9 cellular contexts compared by ENCODE assay signal in the genomic region with DNA sequence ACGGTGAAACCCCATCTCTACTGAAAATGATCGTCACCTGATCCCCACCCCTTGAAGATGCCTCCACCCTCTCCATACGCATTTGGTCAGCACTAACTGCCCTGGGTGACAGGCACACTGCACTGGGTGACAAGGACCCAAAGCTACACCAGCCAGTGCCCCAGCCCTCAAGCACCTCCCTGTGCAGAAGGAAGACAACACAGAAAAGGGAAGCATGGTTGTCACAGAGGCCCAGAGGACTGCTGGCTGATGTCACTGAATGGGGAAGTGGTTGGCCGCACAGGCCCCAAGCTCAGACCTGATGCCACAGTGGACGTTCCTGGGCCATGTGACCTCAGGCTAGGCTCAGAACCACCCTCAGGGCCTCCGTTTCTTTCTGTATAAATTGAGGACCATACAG. TPM values are rescaled to one million over a fixed set of nuclear protein-coding genes. Genes with fewer than 3 reads are reported as not detected.
DNase-seq lines count a peak whose midpoint lies in the region; ATAC-seq and TF ChIP-seq lines count a peak whose summit lies in the region.
"Had no signal": no experiment of that assay in that cellular context is flagged by ENCODE, and none has a peak within 500 bp of the region (broad histone marks: within the 10 kb centered on the region; RNA-seq: fewer than 3 reads in every experiment).

No MANE protein-coding gene starts in this region.

- BruUV-seq in mammary epithelial cell (replicated peaks; lab: Mats Ljungman, UMichigan) = no TSS peak

- ATAC-seq in GM18498 (IDR thresholded peaks at IDR 0.05; ENCODE audit: unreplicated experiment) (peak; percentile 56), GM21723 (IDR thresholded peaks at IDR 0.05; ENCODE audit: unreplicated experiment) (peak; percentile 63), psoas muscle (peak in 3 of 4 donors; percentile 20 to 33 (median 31))
- ATAC-seq in effector memory CD8-positive, alpha-beta T cell (replicated peaks) = peak; percentile 56

- CTCF ChIA-PET in mammary epithelial cell (lab: Charles Lee; ENCODE audit: low non-redundant PET) = no interaction called here

- dilution Hi-C loops in mammary epithelial cell (cut with HindIII; ENCODE audit: low sequenced_read_pairs) = no loop called here

- DNase-seq in Kasumi-1 (lab: John Stamatoyannopoulos, UW) (peak; percentile 98), psoas muscle (peak; percentile 52 to 74), NCI-H1105 (lab: John Stamatoyannopoulos, UW) (no peak), BE2C (no peak), mammary epithelial cell (no peak)
- DNase-seq in effector memory CD8-positive, alpha-beta T cell = no peak

- no peaks in the 10 kb centered on the region for H3K27me3 Mint-ChIP-seq in effector memory CD8-positive, alpha-beta T cell

- H3K4me3 ChIP-seq in psoas muscle (no peak overlapping the region), BE2C (ENCODE audit: low read depth, low read length) (no peak overlapping the region), mammary epithelial cell (replicated peaks in 1 of 3; ENCODE audit: insufficient read depth in 1 of 3, low read depth in 2 of 3, low read length in 3 of 3) (no peak overlapping the region)

- peaks cover 0 to 33% of the 10 kb centered on the region in 2 donors for H3K36me3 ChIP-seq in psoas muscle (ENCODE audit: insufficient read depth in 1 of 2, low read depth in 1 of 2)
- H3K36me3 ChIP-seq in BE2C = peaks cover 6% of the 10 kb centered on the region; the same call in 1 of the 2 replicates
- H3K36me3 ChIP-seq in mammary epithelial cell (ENCODE audit: insufficient read depth, low read length) = no peaks in the 10 kb centered on the region

- in situ Hi-C loops in mammary epithelial cell (cut with MboI; ENCODE audit: low sequenced_read_pairs in 2 of 2) = no loop called here

- WGBS in psoas muscle, 3 donors = 63 to 75% (median 68%) methylated on average over 6 of the region's 6 CpGs
- WGBS in mammary epithelial cell (ENCODE audit: low coverage, missing lambda C conversion rate) = 92% methylated on average over 6 of the region's 6 CpGs

- H3K79me2 ChIP-seq in mammary epithelial cell (ENCODE audit: insufficient read depth, low read length) = no peaks in the 10 kb centered on the region

- no peaks in the 10 kb centered on the region for H3K9me3 Mint-ChIP-seq in effector memory CD8-positive, alpha-beta T cell

- H3K27me3 ChIP-seq in psoas muscle (ENCODE audit: insufficient read depth in 3 of 3, low read length in 2 of 3) (no peaks in the 10 kb centered on the region), BE2C (no peaks in the 10 kb centered on the region), mammary epithelial cell (ENCODE audit: insufficient read depth, low read length) (no peaks in the 10 kb centered on the region)

- no peak overlapping the region for H3K4me2 ChIP-seq in mammary epithelial cell (ENCODE audit: insufficient read depth, low read depth, low read length)
- H3K4me2 ChIP-seq: KMS-11 had no signal

- H3K9me3 ChIP-seq in psoas muscle = no peaks in the 10 kb centered on the region
- H3K9me3 ChIP-seq in BE2C = no peaks in the 10 kb centered on the region
- no peaks in the 10 kb centered on the region for H3K9me3 ChIP-seq in mammary epithelial cell (replicated peaks; ENCODE audit: insufficient read depth, low read length)

- H2AFZ ChIP-seq in mammary epithelial cell (ENCODE audit: low read depth, low read length) = no peak overlapping the region

- H3K4me3 Mint-ChIP-seq in effector memory CD8-positive, alpha-beta T cell = no peak overlapping the region

- H3K4me1 Mint-ChIP-seq in effector memory CD8-positive, alpha-beta T cell (ENCODE audit: low read depth in 2 of 2) = peaks cover 36 to 40% of the 10 kb centered on the region in 2 donors

- H3K27ac ChIP-seq in psoas muscle (peak overlapping the region; percentile 30), mammary epithelial cell (ENCODE audit: insufficient read depth, low read depth, low read length) (no peak overlapping the region)
- H3K27ac ChIP-seq: KMS-11 had no signal

- no peak overlapping the region for H3K9ac ChIP-seq in mammary epithelial cell (ENCODE audit: insufficient read depth, low read length)
- H3K9ac ChIP-seq: KMS-11 had no signal

- no peaks in the 10 kb centered on the region for H4K20me1 ChIP-seq in mammary epithelial cell (ENCODE audit: insufficient read depth, low read length)

- H3K4me1 ChIP-seq in psoas muscle (no peaks in the 10 kb centered on the region), BE2C (no peaks in the 10 kb centered on the region; the same call in 1 of the 2 replicates), mammary epithelial cell (ENCODE audit: insufficient read depth, low read length) (peaks cover 8% of the 10 kb centered on the region)

- H3K27ac Mint-ChIP-seq in effector memory CD8-positive, alpha-beta T cell = peak overlapping the region; percentile 73 to 87

- H3K36me3 Mint-ChIP-seq in effector memory CD8-positive, alpha-beta T cell (ENCODE audit: insufficient read depth) = peaks cover 28% of the 10 kb centered on the region

- intact Hi-C loops in psoas muscle (cut with DNase I) = no loop called here
- intact Hi-C loops in mammary epithelial cell (cut with micrococcal nuclease) = loop anchor here (5.0 kb wide), 1 partner anchor 38 kb away; no protein-coding TSS in a partner anchor

- TF ChIP-seq CTCF in psoas muscle (IDR thresholded peaks at IDR 0.05) (no peak), BE2C (IDR thresholded peaks at IDR 0.05; ENCODE audit: low read depth, low read length) (no peak), mammary epithelial cell (conservative IDR thresholded peaks at IDR 0.05 in 1 of 2, IDR thresholded peaks at IDR 0.05 in 1 of 2; ENCODE audit: extremely low read depth in 1 of 2, insufficient read depth in 1 of 2, low read depth in 1 of 2, low read length in 2 of 2) (no peak)

RNA-seq across cellular contexts. Expression of gene PILRA, which starts 4.2 kb away (rescaled TPM):
- total RNA-seq in psoas muscle (1 to 10 TPM; 2.1 to 2.7 (median 2.3) TPM), mammary epithelial cell (under 1 TPM in 1 of 2 donors, not detected in 1; 0.85 TPM)
- polyA plus RNA-seq in psoas muscle (1 to 10 TPM in 2 of 3 donors, under 1 TPM in 1; 0.93 to 2.8 (median 1.6) TPM), mammary epithelial cell (0.87 TPM)
- polyA plus RNA-seq in BE2C (2012; ENCODE audit: insufficient read depth, insufficient read length, low read depth) = 3.0 TPM
- not detected for polyA minus RNA-seq in mammary epithelial cell

RNA-seq across cellular contexts. Expression of gene PILRB, which starts 11.2 kb away (rescaled TPM):
- total RNA-seq in psoas muscle = 10 to 100 TPM; 11.3 to 19.2 (median 13.4) TPM
- polyA plus RNA-seq in psoas muscle = 10 to 100 TPM; 11.2 to 17.9 (median 16.4) TPM
- 154 TPM for polyA plus RNA-seq in BE2C (2012; ENCODE audit: insufficient read depth, insufficient read length, low read depth)
- total RNA-seq in mammary epithelial cell = 10 to 100 TPM; 14.5 to 38.0 TPM
- polyA plus RNA-seq in mammary epithelial cell = 25.9 TPM
- polyA minus RNA-seq in mammary epithelial cell = 2.2 TPM

RNA-seq across cellular contexts. Expression of gene ZCWPW1, which starts 59.4 kb away (rescaled TPM):
- 1 to 10 TPM; 3.5 to 5.6 (median 3.7) TPM for total RNA-seq in psoas muscle
- 10 to 100 TPM in 1 of 3 donors, 1 to 10 TPM in 2; 5.5 to 13.2 (median 5.9) TPM for polyA plus RNA-seq in psoas muscle
- polyA plus RNA-seq in BE2C (2012; ENCODE audit: insufficient read depth, insufficient read length, low read depth) = 1.0 TPM
- total RNA-seq in mammary epithelial cell = 1 to 10 TPM; 1.0 to 1.7 TPM
- polyA plus RNA-seq in mammary epithelial cell = 1.1 TPM
- 0.36 TPM for polyA minus RNA-seq in mammary epithelial cell

Comparison
In these comparisons a context has a peak if more than half of its experiments do, and no peak if none do; other contexts are left out.
1. DNase-seq: peak in Kasumi-1 (2 of 2) and psoas muscle (2 of 2); none in effector memory CD8-positive, alpha-beta T cell (0 of 3), NCI-H1105 (single experiment), BE2C (single experiment) and mammary epithelial cell (single experiment).
2. Peak in every context shown above with its lines, with median percentiles within 50 percentile points of each other: ATAC-seq.